8 cellular contexts compared by ENCODE assay signal in the genomic region with DNA sequence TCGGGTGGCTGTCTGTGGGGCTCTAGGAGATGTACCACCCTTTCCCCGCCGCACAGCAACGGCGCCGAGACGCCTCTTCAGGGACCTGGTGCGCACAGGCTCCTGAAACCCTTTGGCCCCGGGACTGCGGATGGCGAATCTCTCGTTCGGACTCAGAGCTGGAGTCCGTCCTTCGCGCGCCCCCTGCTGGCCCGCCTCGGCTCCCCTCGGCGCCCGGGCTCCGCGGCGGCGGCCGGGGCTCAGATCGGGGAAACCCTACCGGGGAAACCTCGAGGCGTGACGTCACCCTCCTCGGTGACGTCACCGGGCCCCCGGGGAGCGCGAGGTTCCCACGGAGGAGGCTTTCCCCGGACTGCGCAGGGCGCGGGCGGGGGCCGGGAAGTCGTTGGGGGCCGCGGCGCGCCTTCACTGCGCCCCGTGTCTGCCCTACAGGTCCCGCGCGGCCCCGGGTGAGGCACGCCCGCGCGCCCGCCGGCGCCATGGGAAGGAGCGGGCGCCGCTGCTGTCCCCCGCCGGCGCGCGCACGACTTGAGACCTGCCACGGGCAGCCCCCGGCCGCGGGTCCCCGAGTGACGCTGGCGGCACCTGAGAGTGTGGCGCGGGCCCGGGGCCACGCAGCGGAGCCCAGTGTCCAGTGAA. TPM values are rescaled to one million over a fixed set of nuclear protein-coding genes. Genes with fewer than 3 reads are reported as not detected.
DNase-seq lines count a peak whose midpoint lies in the region; ATAC-seq and TF ChIP-seq lines count a peak whose summit lies in the region.

No MANE protein-coding gene starts in this region.

- H3K27me3 ChIP-seq in H7 (ENCODE audit: control insufficient read depth, insufficient read depth, low read length) (peaks cover 13% of the 10 kb centered on the region), suprapubic skin (no peaks in the 10 kb centered on the region)

- TF ChIP-seq CTCF in omental fat pad (IDR thresholded peaks at IDR 0.05): peak in 2 of 3 donors; percentile 90 to 94
- peak; percentile 93 to 97 for TF ChIP-seq CTCF in suprapubic skin (IDR thresholded peaks at IDR 0.05)

- DNase-seq in GF-D8 (lab: John Stamatoyannopoulos, UW): peak; percentile 64
- peak; percentile 99 for DNase-seq in H7
- peak; percentile 94 for DNase-seq in LoVo (ENCODE audit: low spot score)
- no peak for DNase-seq in SK-N-MC (ENCODE audit: low read depth, low spot score)
- peak; percentile 90 for DNase-seq in activated naive CD4-positive, alpha-beta T cell treated with anti-CD3 and anti-CD28 coated beads, Interleukin-2, amount 50 U/mL, for 16 hours
- DNase-seq in globus pallidus (ENCODE audit: low spot score): peak; percentile 82
- peak; percentile 88 for DNase-seq in omental fat pad (ENCODE audit: low spot score)
- DNase-seq in suprapubic skin (ENCODE audit: low spot score in 2 of 2): peak; percentile 95

- TF ChIP-seq POLR2A in suprapubic skin (IDR thresholded peaks at IDR 0.05): no peak

- H3K9me3 ChIP-seq in SK-N-MC (ENCODE audit: low read depth, low read length) (no peaks in the 10 kb centered on the region), suprapubic skin (no peaks in the 10 kb centered on the region)

- peak; percentile 74 for ATAC-seq in omental fat pad (ENCODE audit: low FRiP score)

- H3K27ac ChIP-seq in SK-N-MC (peak overlapping the region; percentile 46; the same call in 1 of the 2 replicates), suprapubic skin (peak overlapping the region; percentile 46)

- peaks cover 63% of the 10 kb centered on the region for H3K4me1 ChIP-seq in suprapubic skin

- H3K4me3 ChIP-seq in H7 (ENCODE audit: insufficient read depth, low read depth, low read length) (peak overlapping the region; percentile 77), SK-N-MC (peak overlapping the region; percentile 94), suprapubic skin (peak overlapping the region; percentile 74)

- under 1% methylated on average over 20 of the region's 84 CpGs for WGBS in suprapubic skin

- H3K36me3 ChIP-seq in H7 (replicated peaks; ENCODE audit: control insufficient read depth, insufficient read depth, low read length): peaks cover 10% of the 10 kb centered on the region
- H3K36me3 ChIP-seq in SK-N-MC (ENCODE audit: insufficient read depth, low read length): peaks cover 27% of the 10 kb centered on the region
- peaks cover 17% of the 10 kb centered on the region for H3K36me3 ChIP-seq in suprapubic skin

- H3K9ac ChIP-seq in SK-N-MC (ENCODE audit: insufficient read length): peak overlapping the region; percentile 70

- TF ChIP-seq EP300 in suprapubic skin (IDR thresholded peaks at IDR 0.05): no peak

RNA-seq across cellular contexts. Expression of gene PRR7, which starts 7.9 kb away (rescaled TPM):
- 11.4 and 12.1 TPM in 2 replicates for total RNA-seq in H7 (2014; rRNA removed; shearing (Covaris generic))
- 1 to 10 TPM in 3 of 4 donors, not detected in 1; 1.6 to 2.8 (median 2.1) TPM for total RNA-seq in omental fat pad
- 1 to 10 TPM; 5.7 to 9.8 (median 7.8) TPM for total RNA-seq in suprapubic skin

RNA-seq across cellular contexts. Expression of gene DBN1, which starts 18.9 kb away (rescaled TPM):
- total RNA-seq in H7 (2014; rRNA removed; shearing (Covaris generic)): 165 and 216 TPM in 2 replicates
- total RNA-seq in omental fat pad (10 to 100 TPM; 33.5 to 78.5 (median 38.3) TPM), suprapubic skin (10 to 100 TPM; 13.1 to 43.4 (median 25.3) TPM)

RNA-seq across cellular contexts. Expression of gene GRK6, which starts 28.0 kb away (rescaled TPM):
- 62.4 and 66.8 TPM in 2 replicates for total RNA-seq in H7 (2014; rRNA removed; shearing (Covaris generic))
- total RNA-seq in omental fat pad (10 to 100 TPM; 16.1 to 45.5 (median 27.2) TPM), suprapubic skin (10 to 100 TPM; 29.1 to 62.2 (median 37.1) TPM)

RNA-seq across cellular contexts. Expression of gene PDLIM7, which starts 42.9 kb away (rescaled TPM):
- total RNA-seq in H7 (2014; rRNA removed; shearing (Covaris generic)): 71.9 and 97.3 TPM in 2 replicates
- 10 to 100 TPM; 20.0 to 63.2 (median 34.2) TPM for total RNA-seq in omental fat pad
- total RNA-seq in suprapubic skin: 10 to 100 TPM; 28.7 to 41.3 (median 32.0) TPM

RNA-seq across cellular contexts. Expression of gene F12, which starts 45.2 kb away (rescaled TPM):
- total RNA-seq in H7 (2014; rRNA removed; shearing (Covaris generic)): 3.2 and 3.7 TPM in 2 replicates
- 1 to 10 TPM in 1 of 4 donors, under 1 TPM in 3; 0.38 to 3.0 (median 0.63) TPM for total RNA-seq in omental fat pad
- 10 to 100 TPM in 1 of 4 donors, 1 to 10 TPM in 3; 2.3 to 18.4 (median 7.1) TPM for total RNA-seq in suprapubic skin
